16 cellular contexts compared by ENCODE assay signal in the genomic region with DNA sequence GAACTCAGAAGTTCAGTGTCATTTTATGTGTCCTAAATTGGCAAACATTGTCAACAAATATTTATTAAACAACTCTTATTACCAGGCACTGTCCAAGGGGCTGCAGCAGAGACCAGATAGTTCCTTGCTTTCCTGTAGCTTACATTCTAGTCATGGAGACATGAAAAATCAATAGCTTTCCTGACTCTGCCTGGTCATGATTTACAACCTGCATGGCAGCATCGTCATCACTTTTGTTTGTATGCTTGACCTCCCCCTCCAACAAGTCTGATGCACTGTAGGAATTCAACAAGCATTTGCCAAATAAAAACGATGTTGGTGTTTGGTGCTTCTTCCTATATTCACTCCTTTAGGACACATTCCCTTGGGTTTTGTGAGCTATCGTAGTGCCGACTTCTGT.
DNase-seq lines count a peak whose midpoint lies in the region; ATAC-seq and TF ChIP-seq lines count a peak whose summit lies in the region.
"Had no signal": no experiment of that assay in that cellular context is flagged by ENCODE, and none has a peak within 500 bp of the region (broad histone marks: within the 10 kb centered on the region; RNA-seq: fewer than 3 reads in every experiment).

No MANE protein-coding gene starts in this region.

- H2AFZ ChIP-seq in parathyroid adenoma, result no peak overlapping the region
- H2AFZ ChIP-seq: GM23248 had no signal

- no peak for ATAC-seq in heart left ventricle
- no peak for ATAC-seq in Right ventricle myocardium superior (ENCODE audit: poor library complexity)
- ATAC-seq in gastroesophageal sphincter, result no peak
- no peak for ATAC-seq in upper lobe of left lung (ENCODE audit: low FRiP score in 2 of 2)
- no peak for ATAC-seq in HG02798 (IDR thresholded peaks at IDR 0.05; ENCODE audit: poor library complexity, unreplicated experiment)
- ATAC-seq: A549 had no signal

- DNase-seq in heart left ventricle (no peak), Right ventricle myocardium superior (no peak), upper lobe of left lung (no peak), GM19238 (ENCODE audit: insufficient read length, low spot score) (no peak), NCI-H2107 (lab: John Stamatoyannopoulos, UW) (no peak)
- DNase-seq: activated CD4-positive, alpha-beta memory T cell treated with anti-CD3 and anti-CD28 coated beads, Interleukin-2, amount 10 ng/mL, durations not matched to agents 7 days and 5 days; activated naive CD8-positive, alpha-beta T cell treated with anti-CD3 and anti-CD28 coated beads for 36 hours; activated T-cell treated with anti-CD3 and anti-CD28 coated beads, Interleukin-2, amount 50 U/mL, for 48 hours; GM23248; NCI-H1436; ovary; spleen had no signal

- H3K79me2 ChIP-seq in parathyroid adenoma, result peaks cover 2% of the 10 kb centered on the region

- H3K9ac ChIP-seq in parathyroid adenoma, result no peak overlapping the region
- H3K9ac ChIP-seq: GM23248 had no signal

- peak overlapping the region; percentile 5 for H3K4me2 ChIP-seq in parathyroid adenoma (ENCODE audit: low read length)
- H3K4me2 ChIP-seq: A549 had no signal

- H3K27me3 ChIP-seq in heart left ventricle (no peaks in the 10 kb centered on the region), gastroesophageal sphincter (no peaks in the 10 kb centered on the region), parathyroid adenoma (ENCODE audit: control insufficient read depth, insufficient read depth, low read length) (no peaks in the 10 kb centered on the region), upper lobe of left lung (no peaks in the 10 kb centered on the region)
- H3K27me3 ChIP-seq: ovary, spleen had no signal

- H3K36me3 ChIP-seq in heart left ventricle, result peaks cover 0 to 7% (median 0%) of the 10 kb centered on the region in 9 donors
- no peaks in the 10 kb centered on the region for H3K36me3 ChIP-seq in gastroesophageal sphincter
- H3K36me3 ChIP-seq in parathyroid adenoma (ENCODE audit: control insufficient read depth, insufficient read depth, low read length), result no peaks in the 10 kb centered on the region
- H3K36me3 ChIP-seq in upper lobe of left lung, result no peaks in the 10 kb centered on the region
- H3K36me3 ChIP-seq: ovary had no signal

- intact Hi-C loops in heart left ventricle (cut with DNase I) (loop anchor here in 3 of 10 donors (5.0 to 10.0 kb wide), 3 partner anchors 58 to 118 kb away; no protein-coding TSS in a partner anchor), Right ventricle myocardium superior (cut with DNase I) (no loop called here)

- TF ChIP-seq CTCF in heart left ventricle (IDR thresholded peaks at IDR 0.05) (no peak), gastroesophageal sphincter (IDR thresholded peaks at IDR 0.05) (no peak), parathyroid adenoma (IDR thresholded peaks at IDR 0.05) (no peak), upper lobe of left lung (IDR thresholded peaks at IDR 0.05) (no peak)

- 72 to 78% (median 73%) methylated on average over 4 of the region's 4 CpGs for WGBS in heart left ventricle, 4 donors
- 53 to 89% methylated on average over 2 to 3 of the region's 4 CpGs for WGBS in gastroesophageal sphincter (ENCODE audit: low coverage in 1 of 2), 2 donors
- WGBS in upper lobe of left lung, 2 donors, result 84 to 95% methylated on average over 4 of the region's 4 CpGs

- H3K4me3 ChIP-seq in heart left ventricle, result no peak overlapping the region
- no peak overlapping the region for H3K4me3 ChIP-seq in gastroesophageal sphincter
- H3K4me3 ChIP-seq in parathyroid adenoma (ENCODE audit: low read depth, low read length), result no peak overlapping the region
- H3K4me3 ChIP-seq in upper lobe of left lung, result no peak overlapping the region
- H3K4me3 ChIP-seq: A549, GM23248, ovary, spleen had no signal

- H3K4me1 ChIP-seq in heart left ventricle, result peaks cover 17 to 97% (median 72%) of the 10 kb centered on the region in 12 donors
- peaks cover 65 to 100% (median 68%) of the 10 kb centered on the region in 3 donors for H3K4me1 ChIP-seq in gastroesophageal sphincter
- H3K4me1 ChIP-seq in parathyroid adenoma, result peaks cover 51% of the 10 kb centered on the region
- peaks cover 28 to 47% (median 44%) of the 10 kb centered on the region in 4 donors for H3K4me1 ChIP-seq in upper lobe of left lung

- H3K27ac ChIP-seq in heart left ventricle (peak overlapping the region in 10 of 12 donors; percentile 43 to 88 (median 82)), gastroesophageal sphincter (peak overlapping the region; percentile 85 to 94 (median 86)), parathyroid adenoma (peak overlapping the region; percentile 63), upper lobe of left lung (peak overlapping the region; percentile 2 to 51 (median 33))
- H3K27ac ChIP-seq: A549, GM23248 had no signal

- TF ChIP-seq POLR2A in heart left ventricle (IDR thresholded peaks at IDR 0.05), result no peak
- TF ChIP-seq POLR2A in gastroesophageal sphincter (IDR thresholded peaks at IDR 0.05), result no peak
- TF ChIP-seq POLR2A in upper lobe of left lung (IDR thresholded peaks at IDR 0.05), result no peak

- H3K9me3 ChIP-seq in heart left ventricle (no peaks in the 10 kb centered on the region), gastroesophageal sphincter (no peaks in the 10 kb centered on the region), parathyroid adenoma (ENCODE audit: control insufficient read depth, low read length) (no peaks in the 10 kb centered on the region), upper lobe of left lung (no peaks in the 10 kb centered on the region)
- H3K9me3 ChIP-seq: A549, ovary, spleen had no signal

- TF ChIP-seq EP300 in gastroesophageal sphincter (IDR thresholded peaks at IDR 0.05) (no peak), upper lobe of left lung (IDR thresholded peaks at IDR 0.05) (no peak)

Comparison
In these comparisons a context has a peak if more than half of its experiments do, and no peak if none do; other contexts are left out.
1. H3K27ac ChIP-seq: peak in every context shown above with its lines; median percentile 86 in gastroesophageal sphincter; 82 in heart left ventricle; 63 in parathyroid adenoma; 33 in upper lobe of left lung.